8 cellular contexts compared by ENCODE assay signal in the genomic region with DNA sequence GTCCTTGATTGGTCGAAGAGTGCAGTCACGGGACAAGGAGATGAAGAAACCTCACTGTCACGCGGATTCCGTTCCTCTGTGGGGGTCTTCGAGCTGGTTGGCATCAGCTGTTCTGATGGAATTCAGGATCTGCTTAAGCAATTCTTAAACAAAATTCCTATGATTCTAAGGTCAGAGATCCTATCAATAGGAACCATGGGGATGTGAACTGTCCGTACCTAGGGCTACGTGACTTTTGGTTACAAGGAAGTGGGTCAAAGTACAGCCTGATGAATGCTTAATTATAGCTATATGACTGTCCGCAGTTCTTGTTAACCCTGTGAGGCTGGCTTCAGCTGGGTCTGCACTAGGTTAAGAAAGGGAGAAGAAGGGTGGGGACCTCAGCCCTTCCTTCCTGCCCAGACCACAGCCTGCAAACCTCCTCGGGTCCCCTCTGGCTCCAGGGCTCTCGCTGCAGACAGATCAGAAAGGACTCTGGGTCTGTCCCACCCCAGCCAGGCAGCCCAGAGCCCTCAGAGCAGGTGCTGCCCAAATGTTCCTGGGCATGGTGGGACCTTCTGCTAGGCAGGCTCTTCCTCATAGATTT. TPM values are rescaled to one million over a fixed set of nuclear protein-coding genes. Genes with fewer than 3 reads are reported as not detected.
A peak's percentile ranks its signal among the peaks of the same experiment; 100 is the strongest.
DNase-seq lines count a peak whose midpoint lies in the region; ATAC-seq and TF ChIP-seq lines count a peak whose summit lies in the region.

No MANE protein-coding gene starts in this region.

- H3K36me3 ChIP-seq in Peyer's patch, result no peaks in the 10 kb centered on the region
- H3K36me3 ChIP-seq in right lobe of liver, result no peaks in the 10 kb centered on the region
- H3K36me3 ChIP-seq in gastroesophageal sphincter, result no peaks in the 10 kb centered on the region
- H3K36me3 ChIP-seq in stomach, result no peaks in the 10 kb centered on the region

- TF ChIP-seq POLR2A in Peyer's patch (IDR thresholded peaks at IDR 0.05) (no peak), right lobe of liver (IDR thresholded peaks at IDR 0.05) (no peak), gastroesophageal sphincter (IDR thresholded peaks at IDR 0.05) (no peak), stomach (IDR thresholded peaks at IDR 0.05) (no peak)

- ATAC-seq in GM19455 (IDR thresholded peaks at IDR 0.05; ENCODE audit: unreplicated experiment) (peak; percentile 29), right lobe of liver (peak; percentile 15 to 39 (median 31)), gastroesophageal sphincter (no peak)

- intact Hi-C loops in right lobe of liver (cut with DNase I) (no loop called here), stomach (cut with DNase I; ENCODE audit: low total_unique reads) (no loop called here)

- H3K27me3 ChIP-seq in Peyer's patch (no peaks in the 10 kb centered on the region), right lobe of liver (no peaks in the 10 kb centered on the region), gastroesophageal sphincter (no peaks in the 10 kb centered on the region), stomach (no peaks in the 10 kb centered on the region)

- H3K27ac ChIP-seq in Peyer's patch, result peak overlapping the region in 3 of 4 donors; percentile 72 to 87 (median 86)
- no peak overlapping the region for H3K27ac ChIP-seq in right lobe of liver
- no peak overlapping the region for H3K27ac ChIP-seq in gastroesophageal sphincter
- H3K27ac ChIP-seq in stomach, result no peak overlapping the region

- TF ChIP-seq CTCF in Peyer's patch (IDR thresholded peaks at IDR 0.05) (no peak), right lobe of liver (IDR thresholded peaks at IDR 0.05) (no peak), gastroesophageal sphincter (IDR thresholded peaks at IDR 0.05) (no peak), stomach (IDR thresholded peaks at IDR 0.05) (no peak)

- H3K4me1 ChIP-seq in Peyer's patch (peaks cover 5 to 59% (median 12%) of the 10 kb centered on the region in 4 donors), right lobe of liver (no peaks in the 10 kb centered on the region), gastroesophageal sphincter (peaks cover 0 to 38% (median 16%) of the 10 kb centered on the region in 3 donors), stomach (peaks cover 14 to 34% (median 23%) of the 10 kb centered on the region in 4 donors)

- DNase-seq in CMK (ENCODE audit: low read depth) (peak; percentile 63), Peyer's patch (peak in 1 of 3 donors; percentile 68), right lobe of liver (peak in 1 of 3 donors; percentile 45), H4 (ENCODE audit: low spot score) (no peak), stomach (no peak), pons (ENCODE audit: low spot score) (no peak)

- no peaks in the 10 kb centered on the region for H3K9me3 ChIP-seq in Peyer's patch
- no peaks in the 10 kb centered on the region for H3K9me3 ChIP-seq in right lobe of liver
- H3K9me3 ChIP-seq in gastroesophageal sphincter, result no peaks in the 10 kb centered on the region
- no peaks in the 10 kb centered on the region for H3K9me3 ChIP-seq in stomach

- TF ChIP-seq EP300 in gastroesophageal sphincter (IDR thresholded peaks at IDR 0.05) (no peak), stomach (IDR thresholded peaks at IDR 0.05) (no peak)

- H3K4me3 ChIP-seq in Peyer's patch (peak overlapping the region in 3 of 4 donors; percentile 15 to 30 (median 27)), right lobe of liver (no peak overlapping the region), gastroesophageal sphincter (no peak overlapping the region), stomach (peak overlapping the region in 1 of 4 donors; percentile 18)

- WGBS in right lobe of liver (ENCODE audit: insufficient coverage, low coverage, low lambda C conversion rate, missing lambda C conversion rate), result 52% methylated on average over 9 of the region's 11 CpGs
- WGBS in gastroesophageal sphincter (ENCODE audit: low coverage in 1 of 2), 2 donors, result 76% methylated on average over 9 of the region's 11 CpGs; no CpG with 5 or more reads in 1 of the 2 donors
- 53 to 71% (median 62%) methylated on average over 11 of the region's 11 CpGs for WGBS in stomach, 5 donors

RNA-seq across cellular contexts. Expression of a gene that starts 44.2 kb away (rescaled TPM):
- total RNA-seq in Peyer's patch (10 to 100 TPM in 3 of 4 donors, 1 to 10 TPM in 1; 8.6 to 33.0 (median 12.5) TPM), right lobe of liver (1 to 10 TPM; 4.8 to 8.1 (median 6.6) TPM), gastroesophageal sphincter (10 to 100 TPM in 1 of 4 donors, 1 to 10 TPM in 3; 6.2 to 15.6 (median 8.5) TPM), stomach (10 to 100 TPM in 3 of 5 donors, 1 to 10 TPM in 2; 5.8 to 34.6 (median 20.7) TPM)
- total RNA-seq in H4 (2014; rRNA removed; shearing (Covaris generic)), result 14.8 and 28.4 TPM in 2 replicates
- polyA plus RNA-seq in stomach, result 1 to 10 TPM; 3.8 to 6.4 (median 6.2) TPM

Comparison
In these comparisons a context has a peak if more than half of its experiments do, and no peak if none do; other contexts are left out.
1. H3K27ac ChIP-seq: peak in Peyer's patch (3 of 4); none in right lobe of liver (0 of 3), gastroesophageal sphincter (0 of 4) and stomach (0 of 5).
2. H3K4me3 ChIP-seq: peak in Peyer's patch (3 of 4); none in right lobe of liver (0 of 3) and gastroesophageal sphincter (0 of 2).